In genomic region chr7:64794171-64794844, GRCh38 we compare ENCODE assay signal across 8 cellular contexts. TPM values are rescaled to one million over a fixed set of nuclear protein-coding genes. Genes with fewer than 3 reads are reported as not detected.
A peak's percentile ranks its signal among the peaks of the same experiment; 100 is the strongest.
DNase-seq lines count a peak whose midpoint lies in the region; ATAC-seq and TF ChIP-seq lines count a peak whose summit lies in the region.

Gene ZNF138, plus strand, starts transcription at chr7:64794428. Its CDS starts 141 bp downstream, at chr7:64794569.

- no peak within 1 kb of the TSS for H2AK5ac ChIP-seq in IMR-90 (ENCODE audit: low read depth, low read length)

- no peaks in the 10 kb centered on the region for H3K9me2 ChIP-seq in OCI-LY7 (ENCODE audit: insufficient read depth, low read length)

- intact Hi-C loops in IMR-90 (cut with micrococcal nuclease) = loop anchor here (5.0 kb wide), 1 partner anchor 127 kb away; the partner anchor contains the start of gene ZNF107
- intact Hi-C loops in OCI-LY7 (cut with micrococcal nuclease; ENCODE audit: unreplicated experiment) = loop anchor here (5.0 kb wide), 2 partner anchors 113 to 127 kb away; partner anchors contain the start of gene ZNF107

- no peaks in the 10 kb centered on the region for H4K20me1 ChIP-seq in IMR-90 (ENCODE audit: insufficient read depth, low read length)
- peaks cover 15% of the 10 kb centered on the region; the same call in 1 of the 2 replicates for H4K20me1 ChIP-seq in OCI-LY7 (ENCODE audit: insufficient read depth, low read length)

- ATAC-seq in GM21529 (IDR thresholded peaks at IDR 0.05; ENCODE audit: unreplicated experiment) (peak; percentile 100), IMR-90 (ENCODE audit: low read depth) (peak; percentile 100)

- WGBS in IMR-90 (ENCODE audit: extremely low coverage in 2 of 2, insufficient read length in 1 of 2), 2 experiments = 0% methylated on average over 6 of the region's 32 CpGs; no CpG with 5 or more reads in 1 of the 2 experiments

- H3K36me3 ChIP-seq in IMR-90 (ENCODE audit: control insufficient read depth, insufficient read depth, low read length) (no peaks in the 10 kb centered on the region; the same call in 1 of the 2 replicates), OCI-LY7 (ENCODE audit: insufficient read depth, low read length) (peaks cover 37% of the 10 kb centered on the region)

- no peaks in the 10 kb centered on the region for H3K9me1 ChIP-seq in IMR-90 (ENCODE audit: insufficient read depth, low read length)

- DNase-seq in DMS114 treated with DMSO at 0.1 percent for 48 hours (lab: John Stamatoyannopoulos, UW; ENCODE audit: unreplicated experiment) (peak; percentile 92), IMR-90 (peak; percentile 91), OCI-LY7 (ENCODE audit: low spot score) (peak; percentile 98), activated T-cell treated with anti-CD3 and anti-CD28 coated beads for 4 hours (peak; percentile 93), epithelial cell of prostate (ENCODE audit: low read depth, low spot score) (peak; percentile 64)
- DNase-seq in stimulated activated CD8-positive, alpha-beta memory T cell treated with anti-CD3 and anti-CD28 coated beads, Interleukin-2, amount 100 ng/mL, for 48 hours (ENCODE audit: low read depth in 2 of 2) = peak; percentile 83 to 89

- no peak within 1 kb of the TSS for H2BK20ac ChIP-seq in IMR-90 (ENCODE audit: low read depth, low read length)

- peak within 1 kb of the TSS; percentile 84; the same call in 1 of the 2 replicates for H3K14ac ChIP-seq in IMR-90 (replicated peaks; ENCODE audit: low read depth, low read length)

- H3K9me3 ChIP-seq in IMR-90 (ENCODE audit: control insufficient read depth, insufficient read depth, low read length) = no peaks in the 10 kb centered on the region
- H3K9me3 ChIP-seq in OCI-LY7 (ENCODE audit: low read length) = no peaks in the 10 kb centered on the region
- no peaks in the 10 kb centered on the region for H3K9me3 ChIP-seq in mononuclear cell (ENCODE audit: low read depth, low read length)

- H3K23ac ChIP-seq in IMR-90 (ENCODE audit: low read depth, low read length) = peak within 1 kb of the TSS; percentile 84

- H2BK15ac ChIP-seq in IMR-90 (ENCODE audit: low read depth, low read length) = no peak within 1 kb of the TSS

- H3K56ac ChIP-seq in IMR-90 (ENCODE audit: extremely low read depth, insufficient read depth, low read length) = peak within 1 kb of the TSS; percentile 11; the same call in 1 of the 2 replicates

- CTCF ChIA-PET in IMR-90 (lab: Yijun Ruan, JAX) = no interaction called here
- CTCF ChIA-PET in OCI-LY7 (lab: Charles Lee; ENCODE audit: unreplicated experiment) = no interaction called here

- BruUV-seq in IMR-90 (replicated peaks; lab: Mats Ljungman, UMichigan) = no TSS peak
- no TSS peak for BruUV-seq in OCI-LY7 (replicated peaks; lab: Mats Ljungman, UMichigan)

- no peaks in the 10 kb centered on the region for H3K27me3 ChIP-seq in IMR-90 (ENCODE audit: control insufficient read depth, insufficient read depth, low read length)
- no peaks in the 10 kb centered on the region for H3K27me3 ChIP-seq in mononuclear cell (ENCODE audit: insufficient read depth, low read length)

- in situ Hi-C loops in IMR-90 (cut with MboI; ENCODE audit: low sequenced_read_pairs) = no loop called here

- H2BK120ac ChIP-seq in IMR-90 (ENCODE audit: low read depth, low read length) = no peak within 1 kb of the TSS

- peak within 1 kb of the TSS; percentile 19 for H2AK9ac ChIP-seq in IMR-90 (replicated peaks; ENCODE audit: low read depth, low read length, poor library complexity)

- peaks cover 8 to 17% of the 10 kb centered on the region in 2 experiments; a peak in 3 of 4 replicates for H3K79me1 ChIP-seq in IMR-90 (ENCODE audit: low read depth in 1 of 2, low read length in 2 of 2)

- TF ChIP-seq POLR2A in IMR-90 (IDR thresholded peaks at IDR 0.05; ENCODE audit: low read depth, low read length) = peak; percentile 47; the same call in 1 of the 2 replicates

- H4K91ac ChIP-seq in IMR-90 (ENCODE audit: insufficient read depth, low read depth, low read length) = peak within 1 kb of the TSS; percentile 74; the same call in 1 of the 2 replicates

- peak within 1 kb of the TSS; percentile 79 for H3K4me2 ChIP-seq in IMR-90 (ENCODE audit: low read depth, low read length)
- H3K4me2 ChIP-seq in OCI-LY7 (ENCODE audit: low read length) = peak within 1 kb of the TSS; percentile 89

- no peaks in the 10 kb centered on the region for H3K4me1 ChIP-seq in IMR-90 (ENCODE audit: control insufficient read depth, insufficient read depth, low read length)
- peaks cover 29% of the 10 kb centered on the region for H3K4me1 ChIP-seq in OCI-LY7 (ENCODE audit: insufficient read depth, low read length, poor library complexity, severe bottlenecking)
- peaks cover 14% of the 10 kb centered on the region for H3K4me1 ChIP-seq in mononuclear cell (ENCODE audit: insufficient read depth, low read length)

- peak within 1 kb of the TSS; percentile 90 for H3K4me3 ChIP-seq in IMR-90 (ENCODE audit: insufficient read depth, low read depth, low read length)
- H3K4me3 ChIP-seq in OCI-LY7 (ENCODE audit: low read depth, low read length, poor library complexity, severe bottlenecking) = peak within 1 kb of the TSS; percentile 99
- peak within 1 kb of the TSS; percentile 63 for H3K4me3 ChIP-seq in mononuclear cell (ENCODE audit: low read length)

- POLR2A ChIA-PET in IMR-90 (lab: Charles Lee; ENCODE audit: unreplicated experiment) (no interaction called here), OCI-LY7 (lab: Charles Lee) (interaction anchor here (0.5 to 2.8 kb wide), 15 partner anchors 8 to 474 kb away, joined by 3 to 16 read pairs (median 4); partner anchors contain the start of gene ZNF107)

- H3K9ac ChIP-seq in IMR-90 (ENCODE audit: low read depth, low read length) = peak within 1 kb of the TSS; percentile 79

- peak within 1 kb of the TSS; percentile 26 to 91 for H4K8ac ChIP-seq in IMR-90 (ENCODE audit: low read depth in 2 of 2, low read length in 2 of 2)

- peaks cover 49% of the 10 kb centered on the region for H3K79me2 ChIP-seq in OCI-LY7 (ENCODE audit: insufficient read depth, low read depth, low read length)

- no peak within 1 kb of the TSS for H3K18ac ChIP-seq in IMR-90 (ENCODE audit: low read depth, low read length)

- no peak for TF ChIP-seq RAD21 in IMR-90 (IDR thresholded peaks at IDR 0.05; ENCODE audit: low read length)

- H2AFZ ChIP-seq in IMR-90 (replicated peaks; ENCODE audit: low read length, poor library complexity) (peak within 1 kb of the TSS; percentile 94), OCI-LY7 (ENCODE audit: low read length) (peak within 1 kb of the TSS; percentile 82)

- TF ChIP-seq CTCF in IMR-90 (conservative IDR thresholded peaks at IDR 0.05; ENCODE audit: low read depth, low read length) (no peak), OCI-LY7 (conservative IDR thresholded peaks at IDR 0.05; ENCODE audit: low read length) (no peak)

- dilution Hi-C loops in IMR-90 (cut with HindIII; ENCODE audit: low sequenced_read_pairs, unreplicated experiment) = no loop called here

- H4K5ac ChIP-seq in IMR-90 (ENCODE audit: low read depth, low read length) = no peak within 1 kb of the TSS; the same call in 1 of the 2 replicates

- H3K27ac ChIP-seq in IMR-90 (ENCODE audit: insufficient read depth, low read length) (peak within 1 kb of the TSS; percentile 83), OCI-LY7 (ENCODE audit: low read depth, low read length, poor library complexity, severe bottlenecking) (peak within 1 kb of the TSS; percentile 85), epithelial cell of prostate (peak within 1 kb of the TSS; percentile 68)

- H3K4ac ChIP-seq in IMR-90 (ENCODE audit: low read depth, low read length) = peak within 1 kb of the TSS; percentile 37

- H2BK5ac ChIP-seq in IMR-90 (ENCODE audit: low read depth, low read length, poor library complexity, severe bottlenecking) = peak within 1 kb of the TSS; percentile 43

TF ChIP-seq in IMR-90, 13 proteins besides CTCF, POLR2A, EP300 and RAD21:
- peak; percentile 13 for TF ChIP-seq USF2 (IDR thresholded peaks at IDR 0.05; ENCODE audit: low read depth, low read length)
- TF ChIP-seq FOS (IDR thresholded peaks at IDR 0.05; ENCODE audit: low read depth, low read length) = peak; percentile 56; the same call in 1 of the 2 replicates
- no peak for TF ChIP-seq BHLHE40 (IDR thresholded peaks at IDR 0.05; ENCODE audit: low read depth, low read length)

RNA-seq across cellular contexts. Expression of gene ZNF138, which starts in this region (rescaled TPM):
- total RNA-seq in IMR-90 (2012; rRNA removed) = 3.6 and 6.1 TPM in 2 replicates
- polyA plus RNA-seq in IMR-90 (2012; rRNA removed) = 2.5 and 3.2 TPM in 2 replicates
- 0.40 and 0.79 TPM in 2 replicates for polyA plus RNA-seq in IMR-90 (2012; cell fraction: cytosol; rRNA removed)
- 0.48 and 6.5 TPM in 2 replicates for polyA plus RNA-seq in IMR-90 (2012; cell fraction: nucleus; rRNA removed; ENCODE audit: low replicate concordance)
- 24.4 and 25.6 TPM in 2 replicates for total RNA-seq in OCI-LY7 (2014; rRNA removed; shearing (Covaris generic))
- total RNA-seq in OCI-LY7 (2022) = 23.5 and 27.8 TPM in 2 replicates
- 9.3 TPM for total RNA-seq in mononuclear cell

Comparison
In these comparisons a context has a peak if more than half of its experiments do, and no peak if none do; other contexts are left out.
1. Peak in every context shown above with its lines: DNase-seq, ATAC-seq, H3K4me3 ChIP-seq and H3K27ac ChIP-seq.